In genomic region chr2:134609924-134610498, GRCh38 we compare ENCODE assay signal across 19 cellular contexts.
"Had no signal": no experiment of that assay in that cellular context is flagged by ENCODE, and none has a peak within 500 bp of the region (broad histone marks: within the 10 kb centered on the region; RNA-seq: fewer than 3 reads in every experiment).

No MANE protein-coding gene starts in this region.

- H3K4me3 ChIP-seq: esophagus squamous epithelium, gastroesophageal sphincter, hepatocyte, tibial artery, upper lobe of left lung, vagina had no signal

- H3K4me1 Mint-ChIP-seq: naive thymus-derived CD4-positive, alpha-beta T cell; stimulated activated effector memory CD8-positive, alpha-beta T cell treated with anti-CD3 and anti-CD28 coated beads, Interleukin-12 subunit alpha, Interleukin-12 subunit beta, amount 100 ng/mL, for 72 hours had no signal

- H3K79me2 ChIP-seq: hepatocyte had no signal

- H3K27ac ChIP-seq: epithelial cell of prostate, esophagus squamous epithelium, gastroesophageal sphincter, hepatocyte, neutrophil, tibial artery, upper lobe of left lung, vagina had no signal

- H3K4me2 ChIP-seq: hepatocyte had no signal

- FAIRE-seq: colon had no signal

- H3K27me3 Mint-ChIP-seq: dendritic cell treated with granulocyte-macrophage colony-stimulating factor and Interleukin-4, amounts not matched to agents 40 ng/mL and 50 ng/mL, for 4 days had no signal

- H3K4me1 ChIP-seq: esophagus squamous epithelium, gastroesophageal sphincter, tibial artery, upper lobe of left lung, vagina had no signal

- DNase-seq: effector memory CD8-positive, alpha-beta T cell; esophagus squamous epithelium; foreskin fibroblast; mammary epithelial cell; naive thymus-derived CD4-positive, alpha-beta T cell; stimulated activated CD4-positive, alpha-beta T cell treated with anti-CD3 and anti-CD28 coated beads, Interleukin-4, amount 100 ng/mL, for 1 hour; stimulated activated CD8-positive, alpha-beta memory T cell treated with anti-CD3 and anti-CD28 coated beads, Interleukin-4, amount 100 ng/mL, for 48 hours; tibial artery; upper lobe of left lung had no signal

- H3K36me3 Mint-ChIP-seq: stimulated activated effector memory CD8-positive, alpha-beta T cell treated with anti-CD3 and anti-CD28 coated beads, Interleukin-12 subunit alpha, Interleukin-12 subunit beta, amount 100 ng/mL, for 72 hours had no signal

- H3K36me3 ChIP-seq: esophagus squamous epithelium, gastroesophageal sphincter, neutrophil, tibial artery, upper lobe of left lung, vagina had no signal

- H2AFZ ChIP-seq: hepatocyte had no signal

- H3K27ac Mint-ChIP-seq: dendritic cell treated with granulocyte-macrophage colony-stimulating factor and Interleukin-4, amounts not matched to agents 40 ng/mL and 50 ng/mL, for 4 days; effector memory CD8-positive, alpha-beta T cell; naive thymus-derived CD4-positive, alpha-beta T cell; stimulated activated effector memory CD8-positive, alpha-beta T cell treated with anti-CD3 and anti-CD28 coated beads, Interleukin-12 subunit alpha, Interleukin-12 subunit beta, amount 100 ng/mL, for 72 hours; stimulated activated naive CD8-positive, alpha-beta T cell treated with anti-CD3 and anti-CD28 coated beads, Interleukin-15, Interleukin-2, amounts not matched to agents 100 ng/mL and 50 ng/mL, for 24 hours had no signal

- H3K9me3 ChIP-seq: esophagus squamous epithelium, neutrophil, vagina had no signal

- H3K27me3 ChIP-seq: gastroesophageal sphincter, hepatocyte, neutrophil, tibial artery, upper lobe of left lung, vagina had no signal

- H3K4me3 Mint-ChIP-seq: dendritic cell treated with granulocyte-macrophage colony-stimulating factor and Interleukin-4, amounts not matched to agents 40 ng/mL and 50 ng/mL, for 4 days; effector memory CD8-positive, alpha-beta T cell; naive thymus-derived CD4-positive, alpha-beta T cell; stimulated activated effector memory CD8-positive, alpha-beta T cell treated with anti-CD3 and anti-CD28 coated beads, Interleukin-12 subunit alpha, Interleukin-12 subunit beta, amount 100 ng/mL, for 72 hours; stimulated activated naive CD8-positive, alpha-beta T cell treated with anti-CD3 and anti-CD28 coated beads, Interleukin-15, Interleukin-2, amounts not matched to agents 100 ng/mL and 50 ng/mL, for 24 hours had no signal

- ATAC-seq: effector memory CD8-positive, alpha-beta T cell; gastroesophageal sphincter; naive thymus-derived CD4-positive, alpha-beta T cell; right cardiac atrium; stimulated activated effector memory CD8-positive, alpha-beta T cell treated with anti-CD3 and anti-CD28 coated beads, Interleukin-12 subunit alpha, Interleukin-12 subunit beta, amount 100 ng/mL, for 72 hours had no signal
